1 cellular context compared by ENCODE assay signal in genomic region chr15:88467073-88467934, GRCh38.
TF ChIP-seq lines count a peak whose summit lies in the region.

Gene MRPL46, minus strand, starts transcription at chr15:88467388. Its CDS starts 11 bp downstream, at chr15:88467377.
Gene MRPS11, plus strand, starts transcription at chr15:88467708. Its CDS starts 10 bp downstream, at chr15:88467718.

TF ChIP-seq in HepG2, 621 proteins besides CTCF, POLR2A, EP300 and RAD21 (continued from another document and continues in another):
- TF ChIP-seq DMTF1 (CRISPR knock-in tag; IDR thresholded peaks at IDR 0.05) (no peak), ZBTB44 (CRISPR knock-in tag; IDR thresholded peaks at IDR 0.05) (no peak), EED (CRISPR knock-in tag; IDR thresholded peaks at IDR 0.05) (no peak), MEIS1 (CRISPR knock-in tag; IDR thresholded peaks at IDR 0.05; ENCODE audit: borderline replicate concordance) (peak; percentile 51; the same call in 1 of the 2 replicates), ZNF256 (CRISPR knock-in tag; conservative IDR thresholded peaks at IDR 0.05) (no peak), PHB2 (IDR thresholded peaks at IDR 0.05; ENCODE audit: partially characterized antibody) (no peak), ZNF605 (CRISPR knock-in tag; IDR thresholded peaks at IDR 0.05) (no peak), ELK4 (CRISPR knock-in tag; IDR thresholded peaks at IDR 0.05; ENCODE audit: borderline replicate concordance) (no peak), ZNF17 (CRISPR knock-in tag; IDR thresholded peaks at IDR 0.05) (no peak), RORA (CRISPR knock-in tag; IDR thresholded peaks at IDR 0.05) (no peak), ZNF274 (CRISPR knock-in tag; IDR thresholded peaks at IDR 0.05) (no peak; the same call in 1 of the 2 replicates), ZNF614 (CRISPR knock-in tag; IDR thresholded peaks at IDR 0.05; ENCODE audit: borderline replicate concordance) (no peak; the same call in 1 of the 2 replicates), GPN1 (CRISPR knock-in tag; IDR thresholded peaks at IDR 0.05; ENCODE audit: borderline replicate concordance) (no peak), REL (CRISPR knock-in tag; conservative IDR thresholded peaks at IDR 0.05) (no peak; the same call in 1 of the 2 replicates), ZNF101 (CRISPR knock-in tag; IDR thresholded peaks at IDR 0.05; ENCODE audit: borderline replicate concordance, low read depth) (no peak), SOX13 (IDR thresholded peaks at IDR 0.05) (no peak), SOX13 (CRISPR knock-in tag; conservative IDR thresholded peaks at IDR 0.05 in 1 of 2, IDR thresholded peaks at IDR 0.05 in 1 of 2) (no peak), POLR2G (IDR thresholded peaks at IDR 0.05; ENCODE audit: low read depth, low read length) (peak; percentile 79), ZC3H13 (CRISPR knock-in tag; IDR thresholded peaks at IDR 0.05) (no peak; the same call in 1 of the 2 replicates), DNMT1 (CRISPR knock-in tag; IDR thresholded peaks at IDR 0.05) (no peak), SMARCC2 (IDR thresholded peaks at IDR 0.05) (no peak), JARID2 (CRISPR knock-in tag; IDR thresholded peaks at IDR 0.05; ENCODE audit: insufficient replicate concordance) (no peak), ZFP41 (CRISPR knock-in tag; IDR thresholded peaks at IDR 0.05; ENCODE audit: borderline replicate concordance) (no peak), PAX8 (CRISPR knock-in tag; IDR thresholded peaks at IDR 0.05; ENCODE audit: borderline replicate concordance) (no peak), ZFP37 (CRISPR knock-in tag; IDR thresholded peaks at IDR 0.05; ENCODE audit: borderline replicate concordance) (no peak), HOXA9 (CRISPR knock-in tag; IDR thresholded peaks at IDR 0.05; ENCODE audit: borderline replicate concordance) (no peak; the same call in 1 of the 2 replicates), PHF21A (CRISPR knock-in tag; IDR thresholded peaks at IDR 0.05) (peak; percentile 53), ZSCAN20 (CRISPR knock-in tag; IDR thresholded peaks at IDR 0.05; ENCODE audit: borderline replicate concordance) (no peak), SMC3 (IDR thresholded peaks at IDR 0.05; ENCODE audit: low read length) (no peak), ZNF225 (CRISPR knock-in tag; IDR thresholded peaks at IDR 0.05) (0 out of 2 replicates have a peak, but pooled peaks have one; percentile 17), ZNF329 (CRISPR knock-in tag; IDR thresholded peaks at IDR 0.05; ENCODE audit: low read depth) (no peak), KAT8 (CRISPR knock-in tag; IDR thresholded peaks at IDR 0.05) (peak; percentile 94), ZFP1 (CRISPR knock-in tag; IDR thresholded peaks at IDR 0.05) (no peak), BHLHE40 (IDR thresholded peaks at IDR 0.05; ENCODE audit: low read length) (peak; percentile 94)
- TF ChIP-seq, protein P1, sequence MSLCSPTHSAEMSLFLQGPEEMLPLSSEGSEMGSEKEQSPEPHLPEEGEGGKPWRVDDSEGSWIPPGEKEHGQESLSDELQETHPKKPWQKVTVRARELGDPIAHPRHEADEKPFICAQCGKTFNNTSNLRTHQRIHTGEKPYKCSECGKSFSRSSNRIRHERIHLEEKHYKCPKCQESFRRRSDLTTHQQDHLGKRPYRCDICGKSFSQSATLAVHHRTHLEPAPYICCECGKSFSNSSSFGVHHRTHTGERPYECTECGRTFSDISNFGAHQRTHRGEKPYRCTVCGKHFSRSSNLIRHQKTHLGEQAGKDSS (CRISPR knock-in tag; IDR thresholded peaks at IDR 0.05; ENCODE audit: borderline replicate concordance, low read depth): peak; percentile 91
- TF ChIP-seq, protein P2, sequence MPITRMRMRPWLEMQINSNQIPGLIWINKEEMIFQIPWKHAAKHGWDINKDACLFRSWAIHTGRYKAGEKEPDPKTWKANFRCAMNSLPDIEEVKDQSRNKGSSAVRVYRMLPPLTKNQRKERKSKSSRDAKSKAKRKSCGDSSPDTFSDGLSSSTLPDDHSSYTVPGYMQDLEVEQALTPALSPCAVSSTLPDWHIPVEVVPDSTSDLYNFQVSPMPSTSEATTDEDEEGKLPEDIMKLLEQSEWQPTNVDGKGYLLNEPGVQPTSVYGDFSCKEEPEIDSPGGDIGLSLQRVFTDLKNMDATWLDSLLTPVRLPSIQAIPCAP (CRISPR knock-in tag; IDR thresholded peaks at IDR 0.05; ENCODE audit: low read depth): no peak
- TF ChIP-seq, protein P3, sequence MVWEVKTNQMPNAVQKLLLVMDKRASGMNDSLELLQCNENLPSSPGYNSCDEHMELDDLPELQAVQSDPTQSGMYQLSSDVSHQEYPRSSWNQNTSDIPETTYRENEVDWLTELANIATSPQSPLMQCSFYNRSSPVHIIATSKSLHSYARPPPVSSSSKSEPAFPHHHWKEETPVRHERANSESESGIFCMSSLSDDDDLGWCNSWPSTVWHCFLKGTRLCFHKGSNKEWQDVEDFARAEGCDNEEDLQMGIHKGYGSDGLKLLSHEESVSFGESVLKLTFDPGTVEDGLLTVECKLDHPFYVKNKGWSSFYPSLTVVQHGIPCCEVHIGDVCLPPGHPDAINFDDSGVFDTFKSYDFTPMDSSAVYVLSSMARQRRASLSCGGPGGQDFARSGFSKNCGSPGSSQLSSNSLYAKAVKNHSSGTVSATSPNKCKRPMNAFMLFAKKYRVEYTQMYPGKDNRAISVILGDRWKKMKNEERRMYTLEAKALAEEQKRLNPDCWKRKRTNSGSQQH (CRISPR knock-in tag; IDR thresholded peaks at IDR 0.05; ENCODE audit: low read depth): peak; percentile 68; the same call in 1 of the 2 replicates
- TF ChIP-seq, protein P4, sequence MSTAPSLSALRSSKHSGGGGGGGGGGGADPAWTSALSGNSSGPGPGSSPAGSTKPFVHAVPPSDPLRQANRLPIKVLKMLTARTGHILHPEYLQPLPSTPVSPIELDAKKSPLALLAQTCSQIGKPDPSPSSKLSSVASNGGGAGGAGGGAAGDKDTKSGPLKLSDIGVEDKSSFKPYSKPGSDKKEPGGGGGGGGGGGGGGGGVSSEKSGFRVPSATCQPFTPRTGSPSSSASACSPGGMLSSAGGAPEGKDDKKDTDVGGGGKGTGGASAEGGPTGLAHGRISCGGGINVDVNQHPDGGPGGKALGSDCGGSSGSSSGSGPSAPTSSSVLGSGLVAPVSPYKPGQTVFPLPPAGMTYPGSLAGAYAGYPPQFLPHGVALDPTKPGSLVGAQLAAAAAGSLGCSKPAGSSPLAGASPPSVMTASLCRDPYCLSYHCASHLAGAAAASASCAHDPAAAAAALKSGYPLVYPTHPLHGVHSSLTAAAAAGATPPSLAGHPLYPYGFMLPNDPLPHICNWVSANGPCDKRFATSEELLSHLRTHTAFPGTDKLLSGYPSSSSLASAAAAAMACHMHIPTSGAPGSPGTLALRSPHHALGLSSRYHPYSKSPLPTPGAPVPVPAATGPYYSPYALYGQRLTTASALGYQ (CRISPR knock-in tag; IDR thresholded peaks at IDR 0.05): 0 out of 2 replicates have a peak, but pooled peaks have one; percentile 18
- TF ChIP-seq, protein P5, sequence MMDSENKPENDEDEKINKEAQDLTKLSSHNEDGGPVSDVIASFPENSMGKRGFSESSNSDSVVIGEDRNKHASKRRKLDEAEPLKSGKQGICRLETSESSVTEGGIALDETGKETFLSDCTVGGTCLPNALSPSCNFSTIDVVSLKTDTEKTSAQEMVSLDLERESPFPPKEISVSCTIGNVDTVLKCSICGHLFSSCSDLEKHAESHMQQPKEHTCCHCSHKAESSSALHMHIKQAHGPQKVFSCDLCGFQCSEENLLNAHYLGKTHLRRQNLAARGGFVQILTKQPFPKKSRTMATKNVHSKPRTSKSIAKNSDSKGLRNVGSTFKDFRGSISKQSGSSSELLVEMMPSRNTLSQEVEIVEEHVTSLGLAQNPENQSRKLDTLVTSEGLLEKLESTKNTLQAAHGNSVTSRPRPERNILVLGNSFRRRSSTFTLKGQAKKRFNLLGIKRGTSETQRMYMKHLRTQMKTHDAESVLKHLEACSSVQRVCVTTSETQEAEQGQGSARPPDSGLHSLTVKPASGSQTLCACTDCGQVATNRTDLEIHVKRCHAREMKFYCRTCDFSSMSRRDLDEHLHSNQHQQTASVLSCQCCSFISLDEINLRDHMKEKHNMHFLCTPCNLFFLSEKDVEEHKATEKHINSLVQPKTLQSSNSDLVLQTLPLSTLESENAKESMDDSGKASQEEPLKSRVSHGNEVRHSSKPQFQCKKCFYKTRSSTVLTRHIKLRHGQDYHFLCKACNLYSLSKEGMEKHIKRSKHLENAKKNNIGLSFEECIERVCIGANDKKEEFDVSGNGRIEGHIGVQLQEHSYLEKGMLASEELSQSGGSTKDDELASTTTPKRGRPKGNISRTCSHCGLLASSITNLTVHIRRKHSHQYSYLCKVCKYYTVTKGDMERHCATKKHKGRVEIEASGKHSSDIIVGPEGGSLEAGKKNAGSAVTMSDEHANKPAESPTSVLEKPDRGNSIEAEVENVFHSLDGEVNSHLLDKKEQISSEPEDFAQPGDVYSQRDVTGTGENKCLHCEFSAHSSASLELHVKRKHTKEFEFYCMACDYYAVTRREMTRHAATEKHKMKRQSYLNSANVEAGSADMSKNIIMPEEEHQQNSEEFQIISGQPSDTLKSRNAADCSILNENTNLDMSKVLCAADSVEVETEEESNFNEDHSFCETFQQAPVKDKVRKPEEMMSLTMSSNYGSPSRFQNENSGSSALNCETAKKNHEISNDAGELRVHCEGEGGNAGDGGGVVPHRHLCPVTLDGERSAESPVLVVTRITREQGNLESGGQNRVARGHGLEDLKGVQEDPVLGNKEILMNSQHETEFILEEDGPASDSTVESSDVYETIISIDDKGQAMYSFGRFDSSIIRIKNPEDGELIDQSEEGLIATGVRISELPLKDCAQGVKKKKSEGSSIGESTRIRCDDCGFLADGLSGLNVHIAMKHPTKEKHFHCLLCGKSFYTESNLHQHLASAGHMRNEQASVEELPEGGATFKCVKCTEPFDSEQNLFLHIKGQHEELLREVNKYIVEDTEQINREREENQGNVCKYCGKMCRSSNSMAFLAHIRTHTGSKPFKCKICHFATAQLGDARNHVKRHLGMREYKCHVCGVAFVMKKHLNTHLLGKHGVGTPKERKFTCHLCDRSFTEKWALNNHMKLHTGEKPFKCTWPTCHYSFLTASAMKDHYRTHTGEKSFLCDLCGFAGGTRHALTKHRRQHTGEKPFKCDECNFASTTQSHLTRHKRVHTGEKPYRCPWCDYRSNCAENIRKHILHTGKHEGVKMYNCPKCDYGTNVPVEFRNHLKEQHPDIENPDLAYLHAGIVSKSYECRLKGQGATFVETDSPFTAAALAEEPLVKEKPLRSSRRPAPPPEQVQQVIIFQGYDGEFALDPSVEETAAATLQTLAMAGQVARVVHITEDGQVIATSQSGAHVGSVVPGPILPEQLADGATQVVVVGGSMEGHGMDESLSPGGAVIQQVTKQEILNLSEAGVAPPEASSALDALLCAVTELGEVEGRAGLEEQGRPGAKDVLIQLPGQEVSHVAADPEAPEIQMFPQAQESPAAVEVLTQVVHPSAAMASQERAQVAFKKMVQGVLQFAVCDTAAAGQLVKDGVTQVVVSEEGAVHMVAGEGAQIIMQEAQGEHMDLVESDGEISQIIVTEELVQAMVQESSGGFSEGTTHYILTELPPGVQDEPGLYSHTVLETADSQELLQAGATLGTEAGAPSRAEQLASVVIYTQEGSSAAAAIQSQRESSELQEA (CRISPR knock-in tag; IDR thresholded peaks at IDR 0.05; ENCODE audit: not compliant biosample characterization): no peak
- TF ChIP-seq, protein P6, sequence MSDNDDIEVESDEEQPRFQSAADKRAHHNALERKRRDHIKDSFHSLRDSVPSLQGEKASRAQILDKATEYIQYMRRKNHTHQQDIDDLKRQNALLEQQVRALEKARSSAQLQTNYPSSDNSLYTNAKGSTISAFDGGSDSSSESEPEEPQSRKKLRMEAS (IDR thresholded peaks at IDR 0.05): peak; percentile 67
- TF ChIP-seq, protein P7, sequence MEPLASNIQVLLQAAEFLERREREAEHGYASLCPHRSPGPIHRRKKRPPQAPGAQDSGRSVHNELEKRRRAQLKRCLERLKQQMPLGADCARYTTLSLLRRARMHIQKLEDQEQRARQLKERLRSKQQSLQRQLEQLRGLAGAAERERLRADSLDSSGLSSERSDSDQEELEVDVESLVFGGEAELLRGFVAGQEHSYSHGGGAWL (CRISPR knock-in tag; IDR thresholded peaks at IDR 0.05): no peak; the same call in 1 of the 2 replicates
- TF ChIP-seq, protein P8, sequence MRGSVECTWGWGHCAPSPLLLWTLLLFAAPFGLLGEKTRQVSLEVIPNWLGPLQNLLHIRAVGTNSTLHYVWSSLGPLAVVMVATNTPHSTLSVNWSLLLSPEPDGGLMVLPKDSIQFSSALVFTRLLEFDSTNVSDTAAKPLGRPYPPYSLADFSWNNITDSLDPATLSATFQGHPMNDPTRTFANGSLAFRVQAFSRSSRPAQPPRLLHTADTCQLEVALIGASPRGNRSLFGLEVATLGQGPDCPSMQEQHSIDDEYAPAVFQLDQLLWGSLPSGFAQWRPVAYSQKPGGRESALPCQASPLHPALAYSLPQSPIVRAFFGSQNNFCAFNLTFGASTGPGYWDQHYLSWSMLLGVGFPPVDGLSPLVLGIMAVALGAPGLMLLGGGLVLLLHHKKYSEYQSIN (CRISPR knock-in tag; IDR thresholded peaks at IDR 0.05; ENCODE audit: borderline replicate concordance): no peak; the same call in 1 of the 2 replicates
